In genomic region chr3:50207359-50208042, GRCh38 we compare ENCODE assay signal across 31 cellular contexts. TPM values are rescaled to one million over a fixed set of nuclear protein-coding genes. Genes with fewer than 3 reads are reported as not detected.
"Had no signal": no experiment of that assay in that cellular context is flagged by ENCODE, and none has a peak within 500 bp of the region (broad histone marks: within the 10 kb centered on the region; RNA-seq: fewer than 3 reads in every experiment).

No MANE protein-coding gene starts in this region.

- H3K9me3 ChIP-seq: Peyer's patch had no signal

- H3K4me2 ChIP-seq: KMS-11 had no signal

- DNase-seq: activated CD4-positive, alpha-beta T cell treated with anti-CD3 and anti-CD28 coated beads for 36 hours; activated CD4-positive, alpha-beta T cell treated with anti-CD3 and anti-CD28 coated beads, Interleukin-2, amount 10 ng/mL, durations not matched to agents 7 days and 5 days; activated CD4-positive, alpha-beta T cell treated with anti-CD3 and anti-CD28 coated beads, Interleukin-2, amount 50 U/mL, for 48 hours; activated CD8-positive, alpha-beta memory T cell treated with anti-CD3 and anti-CD28 coated beads, Interleukin-2, amount 50 U/mL, for 4 hours; activated CD8-positive, alpha-beta T cell treated with anti-CD3 and anti-CD28 coated beads, Interleukin-2, amount 10 ng/mL, durations not matched to agents 7 days and 5 days; activated effector memory CD4-positive, alpha-beta T cell treated with Interleukin-2 at 50 U/mL for 16 hours; activated naive CD4-positive, alpha-beta T cell treated with anti-CD3 and anti-CD28 coated beads, Interleukin-2, amount 10 ng/mL, durations not matched to agents 7 days and 5 days; activated naive CD8-positive, alpha-beta T cell treated with anti-CD3 and anti-CD28 coated beads, Interleukin-2, amount 50 U/mL, for 24 hours; activated T-cell treated with anti-CD3 and anti-CD28 coated beads, Interleukin-2, amount 50 U/mL, for 48 hours; aorta; brain microvascular endothelial cell; MM.1S; MV-4-11; NCI-H1092; NCI-H1436 treated with DMSO at 0.1 percent for 48 hours; NCI-H1694 treated with DMSO at 0.1 percent for 48 hours; NCI-H2029; NCI-H510A; NCI-H526; NCI-H748 treated with DMSO at 0.1 percent for 48 hours; NK-92 treated with Interleukin-12 subunit alpha and Interleukin-12 subunit beta, amount 100 ng/mL, for 24 hours; PC-3; Peyer's patch; SW 1271; T-helper 1 cell; T1000 had no signal

- H3K27ac ChIP-seq: brain microvascular endothelial cell, KMS-11, Peyer's patch, RWPE1 had no signal

- H3K36me3 ChIP-seq: brain microvascular endothelial cell, Peyer's patch had no signal

- H3K4me3 ChIP-seq: Peyer's patch had no signal

- H3K9ac ChIP-seq: KMS-11 had no signal

RNA-seq across cellular contexts. Expression of gene SLC38A3, which starts 2.4 kb away (rescaled TPM):
- total RNA-seq: activated CD4-positive, alpha-beta T cell treated with anti-CD3 and anti-CD28 coated beads, Interleukin-2, amount 10 ng/mL, durations not matched to agents 7 days and 5 days; activated CD8-positive, alpha-beta T cell treated with anti-CD3 and anti-CD28 coated beads, Interleukin-2, amount 10 ng/mL, durations not matched to agents 7 days and 5 days; T-helper 2 cell treated with Interferon-gamma antibody and Interleukin-4, amounts not matched to agents 100 ng/mL and 5 ng/mL, for 36 hours had no signal

RNA-seq across cellular contexts. Expression of gene GNAT1, which starts 16.1 kb away (rescaled TPM):
- total RNA-seq: activated CD4-positive, alpha-beta T cell treated with anti-CD3 and anti-CD28 coated beads, Interleukin-2, amount 10 ng/mL, durations not matched to agents 7 days and 5 days; activated CD8-positive, alpha-beta T cell treated with anti-CD3 and anti-CD28 coated beads, Interleukin-2, amount 10 ng/mL, durations not matched to agents 7 days and 5 days; aorta; LHCN-M2; Peyer's patch; Right ventricle myocardium inferior; T-helper 2 cell treated with Interferon-gamma antibody and Interleukin-4, amounts not matched to agents 100 ng/mL and 5 ng/mL, for 36 hours had no signal
- polyA plus RNA-seq: aorta had no signal

RNA-seq across cellular contexts. Expression of gene SEMA3F, which starts 52.4 kb away (rescaled TPM):
- total RNA-seq: activated CD4-positive, alpha-beta T cell treated with anti-CD3 and anti-CD28 coated beads, Interleukin-2, amount 10 ng/mL, durations not matched to agents 7 days and 5 days; activated CD8-positive, alpha-beta T cell treated with anti-CD3 and anti-CD28 coated beads, Interleukin-2, amount 10 ng/mL, durations not matched to agents 7 days and 5 days had no signal
